ENCODE assay signal across 14 cellular contexts in genomic region chr19:16115309-16116039, GRCh38. TPM values are rescaled to one million over a fixed set of nuclear protein-coding genes. Genes with fewer than 3 reads are reported as not detected.
DNase-seq lines count a peak whose midpoint lies in the region; ATAC-seq and TF ChIP-seq lines count a peak whose summit lies in the region.
"Had no signal": no experiment of that assay in that cellular context is flagged by ENCODE, and none has a peak within 500 bp of the region (broad histone marks: within the 10 kb centered on the region; RNA-seq: fewer than 3 reads in every experiment).

No MANE protein-coding gene starts in this region.

- H3K36me3 ChIP-seq in CD8-positive, alpha-beta memory T cell (ENCODE audit: insufficient read depth, low read length), result peaks cover 15% of the 10 kb centered on the region
- peaks cover 18% of the 10 kb centered on the region for H3K36me3 ChIP-seq in brain microvascular endothelial cell (replicated peaks)

- DNase-seq in CD8-positive, alpha-beta memory T cell, result no peak
- DNase-seq in NB4 (ENCODE audit: low read depth) (no peak), caudate nucleus (lab: John Stamatoyannopoulos, UW) (peak in 32 of 61 donors; percentile 5 to 62 (median 24)), GF-D8 (lab: John Stamatoyannopoulos, UW) (no peak), brain microvascular endothelial cell (no peak)
- DNase-seq in activated effector memory CD4-positive, alpha-beta T cell treated with Interleukin-2 at 50 U/mL for 16 hours, result no peak
- DNase-seq: H7, KG1, RPMI8226 had no signal

- POLR2A ChIA-PET in CD8-positive, alpha-beta memory T cell (lab: Charles Lee), result no interaction called here

- no peak overlapping the region for H3K27ac ChIP-seq in CD8-positive, alpha-beta memory T cell (ENCODE audit: low read depth, low read length)
- H3K27ac ChIP-seq in caudate nucleus (ENCODE audit: low read depth, low read length) (no peak overlapping the region), brain microvascular endothelial cell (no peak overlapping the region)

- H3K4me1 ChIP-seq in CD8-positive, alpha-beta memory T cell (ENCODE audit: insufficient read depth, low read length), result peaks cover 55% of the 10 kb centered on the region

- H3K4me1 Mint-ChIP-seq in CD8-positive, alpha-beta memory T cell, result peaks cover 57 to 87% (median 65%) of the 10 kb centered on the region in 3 donors
- peaks cover 18% of the 10 kb centered on the region for H3K4me1 Mint-ChIP-seq in nephron

- CTCF ChIA-PET in CD8-positive, alpha-beta memory T cell (lab: Charles Lee), result interaction anchor here (0.9 to 1.1 kb wide), 2 partner anchors 45 to 53 kb away, joined by 3 read pairs; no protein-coding TSS in a partner anchor

- in situ Hi-C loops in brain microvascular endothelial cell (cut with HindIII; ENCODE audit: low pct_ligation_motif_present, low sequenced_read_pairs), result no loop called here

- H3K27me3 Mint-ChIP-seq in CD8-positive, alpha-beta memory T cell, result peaks cover 0 to 2% of the 10 kb centered on the region in 2 donors
- no peaks in the 10 kb centered on the region for H3K27me3 Mint-ChIP-seq in nephron (ENCODE audit: low read depth)

- ATAC-seq in GM19467 (IDR thresholded peaks at IDR 0.05; ENCODE audit: unreplicated experiment), result no peak
- ATAC-seq: mucosa of descending colon had no signal

- H3K4me3 Mint-ChIP-seq in CD8-positive, alpha-beta memory T cell, result peak overlapping the region in 3 of 7 donors; percentile 12 to 48 (median 26)
- H3K4me3 Mint-ChIP-seq in nephron, result peak overlapping the region in 2 of 3 experiments; percentile 62 to 63

- H3K9me3 Mint-ChIP-seq in CD8-positive, alpha-beta memory T cell, result no peaks in the 10 kb centered on the region
- no peaks in the 10 kb centered on the region for H3K9me3 Mint-ChIP-seq in nephron

- peak overlapping the region in 7 of 8 donors; percentile 1 to 88 (median 79) for H3K27ac Mint-ChIP-seq in CD8-positive, alpha-beta memory T cell
- no peak overlapping the region for H3K27ac Mint-ChIP-seq in nephron

- TF ChIP-seq CTCF in NB4 (IDR thresholded peaks at IDR 0.05; ENCODE audit: low read depth, low read length) (no peak), nephron (IDR thresholded peaks at IDR 0.05; ENCODE audit: unreplicated experiment in 3 of 3) (no peak), brain microvascular endothelial cell (IDR thresholded peaks at IDR 0.05; ENCODE audit: low read depth, low read length, missing control alignments) (no peak)

- H3K9me3 ChIP-seq in CD8-positive, alpha-beta memory T cell (ENCODE audit: low read length), result no peaks in the 10 kb centered on the region
- H3K9me3 ChIP-seq: mucosa of descending colon had no signal

- no peak for TF ChIP-seq POLR2A in NB4 (IDR thresholded peaks at IDR 0.05; ENCODE audit: extremely low read depth, insufficient read length)

- H3K4me3 ChIP-seq in CD8-positive, alpha-beta memory T cell (ENCODE audit: low read length), result no peak overlapping the region
- H3K4me3 ChIP-seq in NB4 (ENCODE audit: low read depth, low read length), result peak overlapping the region; percentile 47
- H3K4me3 ChIP-seq in brain microvascular endothelial cell (ENCODE audit: low read depth, low read length), result no peak overlapping the region
- H3K4me3 ChIP-seq: mucosa of descending colon had no signal

- H3K27me3 ChIP-seq in CD8-positive, alpha-beta memory T cell (ENCODE audit: insufficient read depth, low read length, poor library complexity, severe bottlenecking), result no peaks in the 10 kb centered on the region
- no peaks in the 10 kb centered on the region for H3K27me3 ChIP-seq in brain microvascular endothelial cell (replicated peaks)

- peaks cover 0 to 68% (median 3%) of the 10 kb centered on the region in 3 donors for H3K36me3 Mint-ChIP-seq in CD8-positive, alpha-beta memory T cell
- peaks cover 22% of the 10 kb centered on the region for H3K36me3 Mint-ChIP-seq in nephron (ENCODE audit: low read depth)

RNA-seq across cellular contexts. Expression of gene RAB8A, which starts 3.8 kb away (rescaled TPM):
- total RNA-seq in CD8-positive, alpha-beta memory T cell, result 100 to 1,000 TPM; 268 to 298 TPM
- polyA plus RNA-seq in CD8-positive, alpha-beta memory T cell, result 86.3 TPM

RNA-seq across cellular contexts. Expression of gene HSH2D, which starts 28.0 kb away (rescaled TPM):
- 1 to 10 TPM; 8.6 to 9.3 TPM for total RNA-seq in CD8-positive, alpha-beta memory T cell
- polyA plus RNA-seq in CD8-positive, alpha-beta memory T cell, result 12.8 TPM
- total RNA-seq: endothelial cell of umbilical vein had no signal
- polyA plus RNA-seq: endothelial cell of umbilical vein had no signal

RNA-seq across cellular contexts. Expression of gene TPM4, which starts 39.2 kb away (rescaled TPM):
- total RNA-seq in CD8-positive, alpha-beta memory T cell, result 100 to 1,000 TPM; 259 to 270 TPM
- 127 TPM for polyA plus RNA-seq in CD8-positive, alpha-beta memory T cell

RNA-seq across cellular contexts. Expression of gene CIB3, which starts 57.9 kb away (rescaled TPM):
- total RNA-seq in CD8-positive, alpha-beta memory T cell, result not detected
- polyA plus RNA-seq in CD8-positive, alpha-beta memory T cell, result not detected
- total RNA-seq: endothelial cell of umbilical vein, H7, mucosa of descending colon had no signal
- polyA plus RNA-seq: adipose tissue, endothelial cell of umbilical vein had no signal

Comparison
In these comparisons a context has a peak if more than half of its experiments do, and no peak if none do; other contexts are left out.
1. DNase-seq: peak in caudate nucleus (32 of 61); none in CD8-positive, alpha-beta memory T cell (0 of 5), NB4 (single experiment), GF-D8 (single experiment), brain microvascular endothelial cell (single experiment) and activated effector memory CD4-positive, alpha-beta T cell treated with Interleukin-2 at 50 U/mL for 16 hours (single experiment).
2. H3K27ac Mint-ChIP-seq: peak in CD8-positive, alpha-beta memory T cell (7 of 8); none in nephron (0 of 3).